In genomic region chr9:90894956-90895687, GRCh38 we compare ENCODE assay signal across 9 cellular contexts.
DNase-seq lines count a peak whose midpoint lies in the region; ATAC-seq and TF ChIP-seq lines count a peak whose summit lies in the region.
"Had no signal": no experiment of that assay in that cellular context is flagged by ENCODE, and none has a peak within 500 bp of the region (broad histone marks: within the 10 kb centered on the region; RNA-seq: fewer than 3 reads in every experiment).

No MANE protein-coding gene starts in this region.

- intact Hi-C loops in left ventricle myocardium inferior (cut with micrococcal nuclease) = no loop called here
- intact Hi-C loops in left ventricle myocardium superior (cut with micrococcal nuclease) = no loop called here
- intact Hi-C loops in Panc1 (cut with micrococcal nuclease; ENCODE audit: unreplicated experiment) = no loop called here
- intact Hi-C loops in upper lobe of right lung (cut with DNase I) = no loop called here

- CTCF ChIA-PET in Panc1 (lab: Charles Lee) = no interaction called here
- CTCF ChIA-PET in activated CD4-positive, alpha-beta memory T cell treated with anti-CD3 and anti-CD28 coated beads, Interleukin-2, amount 10 ng/mL, durations not matched to agents 7 days and 5 days (lab: Charles Lee) = no interaction called here

- H3K4me3 ChIP-seq in left ventricle myocardium inferior (no peak overlapping the region), Panc1 (ENCODE audit: low read depth in 2 of 2, low read length in 2 of 2) (no peak overlapping the region), foreskin fibroblast (ENCODE audit: low read depth in 1 of 2, low read length in 2 of 2) (no peak overlapping the region), upper lobe of right lung (no peak overlapping the region)

- H3K27ac ChIP-seq in left ventricle myocardium inferior (replicated peaks) = no peak overlapping the region
- H3K27ac ChIP-seq in Panc1 (ENCODE audit: low read length) = no peak overlapping the region
- H3K27ac ChIP-seq in upper lobe of right lung = no peak overlapping the region

- POLR2A ChIA-PET in Panc1 (lab: Charles Lee) = no interaction called here
- POLR2A ChIA-PET in activated CD4-positive, alpha-beta memory T cell treated with anti-CD3 and anti-CD28 coated beads, Interleukin-2, amount 10 ng/mL, durations not matched to agents 7 days and 5 days (lab: Charles Lee) = no interaction called here

- H3K9me3 ChIP-seq in left ventricle myocardium inferior (replicated peaks) (no peaks in the 10 kb centered on the region), Panc1 (ENCODE audit: control insufficient read depth, insufficient read depth, low read depth, low read length) (no peaks in the 10 kb centered on the region), upper lobe of right lung (no peaks in the 10 kb centered on the region)

- ATAC-seq in left ventricle myocardium superior = no peak
- no peak for ATAC-seq in Panc1
- peak; percentile 41 for ATAC-seq in upper lobe of right lung
- no peak for ATAC-seq in HG02610 (IDR thresholded peaks at IDR 0.05; ENCODE audit: unreplicated experiment)
- ATAC-seq in HG02798 (IDR thresholded peaks at IDR 0.05; ENCODE audit: poor library complexity, unreplicated experiment) = no peak

- in situ Hi-C loops in Panc1 (cut with HindIII; ENCODE audit: low pct_unique_long_range_greater_than_20kb, low sequenced_read_pairs) = no loop called here

- peaks cover 10% of the 10 kb centered on the region for H3K27me3 Mint-ChIP-seq in activated CD4-positive, alpha-beta memory T cell treated with anti-CD3 and anti-CD28 coated beads, Interleukin-2, amount 10 ng/mL, durations not matched to agents 7 days and 5 days

- DNase-seq in left ventricle myocardium inferior (no peak), left ventricle myocardium superior (no peak), Panc1 (ENCODE audit: low read depth, low spot score) (no peak), foreskin fibroblast (peak in 1 of 2 donors; percentile 21), upper lobe of right lung (no peak)
- no peak for DNase-seq in activated CD4-positive, alpha-beta memory T cell treated with anti-CD3 and anti-CD28 coated beads, Interleukin-2, amount 10 ng/mL, durations not matched to agents 7 days and 5 days
- DNase-seq: activated CD4-positive, CD25-positive, alpha-beta regulatory T cell had no signal

- no peak overlapping the region for H3K27ac Mint-ChIP-seq in activated CD4-positive, alpha-beta memory T cell treated with anti-CD3 and anti-CD28 coated beads, Interleukin-2, amount 10 ng/mL, durations not matched to agents 7 days and 5 days

- no peaks in the 10 kb centered on the region for H3K36me3 Mint-ChIP-seq in activated CD4-positive, alpha-beta memory T cell treated with anti-CD3 and anti-CD28 coated beads, Interleukin-2, amount 10 ng/mL, durations not matched to agents 7 days and 5 days (ENCODE audit: low read depth)

- H3K27me3 ChIP-seq in left ventricle myocardium inferior (ENCODE audit: low read depth) = peaks cover 16% of the 10 kb centered on the region
- H3K27me3 ChIP-seq in Panc1 (ENCODE audit: control insufficient read depth, insufficient read depth, low read length) = no peaks in the 10 kb centered on the region
- no peaks in the 10 kb centered on the region for H3K27me3 ChIP-seq in upper lobe of right lung

- H3K4me1 ChIP-seq in left ventricle myocardium inferior = peaks cover 5% of the 10 kb centered on the region
- no peaks in the 10 kb centered on the region for H3K4me1 ChIP-seq in Panc1 (ENCODE audit: control insufficient read depth, insufficient read depth, low read length)
- no peaks in the 10 kb centered on the region for H3K4me1 ChIP-seq in upper lobe of right lung

- no peaks in the 10 kb centered on the region for H3K36me3 ChIP-seq in left ventricle myocardium inferior
- H3K36me3 ChIP-seq in Panc1 (ENCODE audit: control insufficient read depth, insufficient read depth, low read length) = no peaks in the 10 kb centered on the region
- H3K36me3 ChIP-seq in upper lobe of right lung = peaks cover 9% of the 10 kb centered on the region

- no TSS peak for BruUV-seq in Panc1 (replicated peaks; lab: Mats Ljungman, UMichigan)

- H3K4me1 Mint-ChIP-seq in activated CD4-positive, alpha-beta memory T cell treated with anti-CD3 and anti-CD28 coated beads, Interleukin-2, amount 10 ng/mL, durations not matched to agents 7 days and 5 days = no peaks in the 10 kb centered on the region

- H3K4me3 Mint-ChIP-seq in activated CD4-positive, alpha-beta memory T cell treated with anti-CD3 and anti-CD28 coated beads, Interleukin-2, amount 10 ng/mL, durations not matched to agents 7 days and 5 days = no peak overlapping the region

- TF ChIP-seq CTCF in left ventricle myocardium inferior (IDR thresholded peaks at IDR 0.05; ENCODE audit: borderline replicate concordance) (peak; percentile 51), Panc1 (IDR thresholded peaks at IDR 0.05) (peak; percentile 67), foreskin fibroblast (IDR thresholded peaks at IDR 0.05; ENCODE audit: low read depth, low read length) (peak; percentile 61), upper lobe of right lung (IDR thresholded peaks at IDR 0.05) (peak; percentile 40)

- H3K9me3 Mint-ChIP-seq in activated CD4-positive, alpha-beta memory T cell treated with anti-CD3 and anti-CD28 coated beads, Interleukin-2, amount 10 ng/mL, durations not matched to agents 7 days and 5 days = peaks cover 5% of the 10 kb centered on the region
